Comparison of ENCODE assay signal across 13 cellular contexts in genomic region chr2:46163804-46164569, GRCh38.
DNase-seq lines count a peak whose midpoint lies in the region; ATAC-seq and TF ChIP-seq lines count a peak whose summit lies in the region.
"Had no signal": no experiment of that assay in that cellular context is flagged by ENCODE, and none has a peak within 500 bp of the region (broad histone marks: within the 10 kb centered on the region; RNA-seq: fewer than 3 reads in every experiment).

No MANE protein-coding gene starts in this region.

- no peaks in the 10 kb centered on the region for H3K27me3 ChIP-seq in osteoblast (ENCODE audit: insufficient read depth, low read length)
- H3K27me3 ChIP-seq in naive thymus-derived CD4-positive, alpha-beta T cell (ENCODE audit: control insufficient read depth in 2 of 2, insufficient read depth in 2 of 2, low read length in 2 of 2): no peaks in the 10 kb centered on the region

- H3K4me3 ChIP-seq in osteoblast (ENCODE audit: insufficient read depth, low read length): no peak overlapping the region
- no peak overlapping the region for H3K4me3 ChIP-seq in naive thymus-derived CD4-positive, alpha-beta T cell (ENCODE audit: low read length)
- H3K4me3 ChIP-seq: prostate gland had no signal

- peak overlapping the region; percentile 59 for H3K4me2 ChIP-seq in osteoblast (ENCODE audit: insufficient read depth, low read length)

- H3K27ac ChIP-seq in osteoblast (ENCODE audit: low read depth, low read length): peak overlapping the region; percentile 14
- no peak overlapping the region for H3K27ac ChIP-seq in substantia nigra (ENCODE audit: low read depth, low read length, poor library complexity, severe bottlenecking)
- H3K27ac ChIP-seq in naive thymus-derived CD4-positive, alpha-beta T cell (ENCODE audit: low read depth, low read length): no peak overlapping the region

- no peaks in the 10 kb centered on the region for H3K9me3 ChIP-seq in osteoblast (ENCODE audit: low read depth, low read length)
- no peaks in the 10 kb centered on the region for H3K9me3 ChIP-seq in naive thymus-derived CD4-positive, alpha-beta T cell (ENCODE audit: control insufficient read depth in 2 of 3, low read length in 3 of 3)
- H3K9me3 ChIP-seq: prostate gland had no signal

- no peaks in the 10 kb centered on the region for H3K79me2 ChIP-seq in osteoblast (ENCODE audit: insufficient read depth, low read length)

- no peak overlapping the region for H3K27ac Mint-ChIP-seq in endothelial cell (ENCODE audit: unreplicated experiment)
- H3K27ac Mint-ChIP-seq in naive thymus-derived CD4-positive, alpha-beta T cell: no peak overlapping the region
- H3K27ac Mint-ChIP-seq: activated B cell treated with CpG ODN at 0.5 μM for 24 hours, B cell had no signal

- POLR2A ChIA-PET in naive thymus-derived CD4-positive, alpha-beta T cell (lab: Charles Lee): interaction anchor here (0.7 kb wide), 1 partner anchor 88 kb away, joined by 4 read pairs; no protein-coding TSS in a partner anchor

- DNase-seq in A172 (ENCODE audit: low spot score) (peak; percentile 67), LoVo (ENCODE audit: low spot score) (peak; percentile 89), endothelial cell (ENCODE audit: low spot score) (no peak), osteoblast (ENCODE audit: insufficient read length, low spot score, missing footprints) (no peak), left lobe of liver (ENCODE audit: low spot score) (no peak), substantia nigra (lab: John Stamatoyannopoulos, UW) (no peak)
- no peak for DNase-seq in naive thymus-derived CD4-positive, alpha-beta T cell
- DNase-seq: activated B cell treated with CpG ODN at 0.5 μM for 24 hours; activated naive CD4-positive, alpha-beta T cell; NCI-H1694 treated with DMSO at 0.1 percent for 48 hours had no signal

- CTCF ChIA-PET in naive thymus-derived CD4-positive, alpha-beta T cell (lab: Charles Lee): no interaction called here

- H4K20me1 ChIP-seq in osteoblast (ENCODE audit: insufficient read depth, low read length): no peaks in the 10 kb centered on the region

- no peaks in the 10 kb centered on the region for H3K36me3 ChIP-seq in osteoblast (ENCODE audit: insufficient read depth, low read length)
- H3K36me3 ChIP-seq in naive thymus-derived CD4-positive, alpha-beta T cell (ENCODE audit: control insufficient read depth in 2 of 3, insufficient read depth in 3 of 3, low read length in 3 of 3): no peaks in the 10 kb centered on the region
- H3K36me3 ChIP-seq: prostate gland had no signal

- H3K4me1 Mint-ChIP-seq in endothelial cell (ENCODE audit: unreplicated experiment): peaks cover 21% of the 10 kb centered on the region
- peaks cover 0 to 11% (median 0%) of the 10 kb centered on the region in 7 donors for H3K4me1 Mint-ChIP-seq in naive thymus-derived CD4-positive, alpha-beta T cell
- H3K4me1 Mint-ChIP-seq: activated B cell treated with CpG ODN at 0.5 μM for 24 hours, B cell had no signal

- peaks cover 25% of the 10 kb centered on the region for H3K4me1 ChIP-seq in osteoblast (ENCODE audit: insufficient read depth, low read length)
- H3K4me1 ChIP-seq in naive thymus-derived CD4-positive, alpha-beta T cell (ENCODE audit: control insufficient read depth in 2 of 2, insufficient read depth in 2 of 2, low read length in 2 of 2): no peaks in the 10 kb centered on the region
- H3K4me1 ChIP-seq: prostate gland had no signal

- no peaks in the 10 kb centered on the region for H3K9me3 Mint-ChIP-seq in endothelial cell (ENCODE audit: unreplicated experiment)
- peaks cover 0 to 2% (median 0%) of the 10 kb centered on the region in 11 donors for H3K9me3 Mint-ChIP-seq in naive thymus-derived CD4-positive, alpha-beta T cell
- H3K9me3 Mint-ChIP-seq: activated B cell treated with CpG ODN at 0.5 μM for 24 hours had no signal

- H2AFZ ChIP-seq in osteoblast (ENCODE audit: low read length): no peak overlapping the region

- intact Hi-C loops in naive thymus-derived CD4-positive, alpha-beta T cell (cut with micrococcal nuclease): no loop called here

- TF ChIP-seq CTCF in endothelial cell (IDR thresholded peaks at IDR 0.05; ENCODE audit: unreplicated experiment): no peak
- TF ChIP-seq CTCF in osteoblast (IDR thresholded peaks at IDR 0.05; ENCODE audit: extremely low read depth, low read depth, low read length): no peak

- peaks cover 20% of the 10 kb centered on the region for H3K36me3 Mint-ChIP-seq in endothelial cell (ENCODE audit: low read depth, unreplicated experiment)
- peaks cover 0 to 50% (median 26%) of the 10 kb centered on the region in 5 donors for H3K36me3 Mint-ChIP-seq in naive thymus-derived CD4-positive, alpha-beta T cell

- no peak for ATAC-seq in left lobe of liver
- no peak for ATAC-seq in naive thymus-derived CD4-positive, alpha-beta T cell
- ATAC-seq in GM19328 (IDR thresholded peaks at IDR 0.05; ENCODE audit: unreplicated experiment): no peak

- peaks cover 14% of the 10 kb centered on the region for H3K27me3 Mint-ChIP-seq in endothelial cell (ENCODE audit: unreplicated experiment)
- no peaks in the 10 kb centered on the region for H3K27me3 Mint-ChIP-seq in naive thymus-derived CD4-positive, alpha-beta T cell
- H3K27me3 Mint-ChIP-seq: activated B cell treated with CpG ODN at 0.5 μM for 24 hours, B cell had no signal

- peak overlapping the region; percentile 33 for H3K4me3 Mint-ChIP-seq in endothelial cell (ENCODE audit: unreplicated experiment)
- H3K4me3 Mint-ChIP-seq in naive thymus-derived CD4-positive, alpha-beta T cell: no peak overlapping the region
- H3K4me3 Mint-ChIP-seq: activated B cell treated with CpG ODN at 0.5 μM for 24 hours, B cell had no signal

Comparison
In these comparisons a context has a peak if more than half of its experiments do, and no peak if none do; other contexts are left out.
1. DNase-seq: peak in A172 (single experiment) and LoVo (single experiment); none in endothelial cell (single experiment), osteoblast (single experiment), left lobe of liver (single experiment), substantia nigra (0 of 49) and naive thymus-derived CD4-positive, alpha-beta T cell (0 of 9).